ENCODE assay signal across 23 cellular contexts in genomic region chr14:41302776-41303175, GRCh38.
"Had no signal": no experiment of that assay in that cellular context is flagged by ENCODE, and none has a peak within 500 bp of the region (broad histone marks: within the 10 kb centered on the region; RNA-seq: fewer than 3 reads in every experiment).

No MANE protein-coding gene starts in this region.

- H3K27me3 ChIP-seq: cardiac muscle cell, esophagus muscularis mucosa, gastroesophageal sphincter, heart left ventricle, suprapubic skin had no signal

- H3K9me3 Mint-ChIP-seq: activated CD4-positive, alpha-beta memory T cell treated with anti-CD3 and anti-CD28 coated beads, Interleukin-2, amount 10 ng/mL, durations not matched to agents 7 days and 5 days; neural crest cell; stimulated activated naive CD8-positive, alpha-beta T cell treated with anti-CD3 and anti-CD28 coated beads, Interleukin-15, amount 100 ng/mL, for 72 hours; type B pancreatic cell had no signal

- H3K27ac ChIP-seq: cardiac muscle cell, esophagus muscularis mucosa, gastroesophageal sphincter, heart left ventricle, left ventricle myocardium inferior, prostate gland, skin epidermis, suprapubic skin had no signal

- DNase-seq: activated CD4-positive, alpha-beta memory T cell treated with anti-CD3 and anti-CD28 coated beads, Interleukin-2, amount 10 ng/mL, durations not matched to agents 7 days and 5 days; activated CD4-positive, alpha-beta T cell treated with anti-CD3 and anti-CD28 coated beads for 48 hours; activated CD4-positive, CD25-positive, alpha-beta regulatory T cell; activated CD8-positive, alpha-beta memory T cell treated with anti-CD3 and anti-CD28 coated beads, Interleukin-2, amount 10 ng/mL, durations not matched to agents 7 days and 5 days; amygdala; dermis blood vessel endothelial cell; effector memory CD4-positive, alpha-beta T cell; heart left ventricle; immature natural killer cell; kidney glomerular epithelial cell; left ventricle myocardium inferior; mammary epithelial cell; right cardiac atrium; stimulated activated naive CD8-positive, alpha-beta T cell treated with anti-CD3 and anti-CD28 coated beads, Interleukin-15, amount 100 ng/mL, for 72 hours had no signal

- H3K36me3 ChIP-seq: cardiac muscle cell, esophagus muscularis mucosa, gastroesophageal sphincter, heart left ventricle, left ventricle myocardium inferior, prostate gland, suprapubic skin had no signal

- H3K9me3 ChIP-seq: esophagus muscularis mucosa, gastroesophageal sphincter, left ventricle myocardium inferior, prostate gland, suprapubic skin had no signal

- H3K4me1 ChIP-seq: esophagus muscularis mucosa, gastroesophageal sphincter, heart left ventricle, left ventricle myocardium inferior, prostate gland, suprapubic skin had no signal

- H3K4me1 Mint-ChIP-seq: activated CD4-positive, alpha-beta memory T cell treated with anti-CD3 and anti-CD28 coated beads, Interleukin-2, amount 10 ng/mL, durations not matched to agents 7 days and 5 days; activated CD8-positive, alpha-beta memory T cell treated with anti-CD3 and anti-CD28 coated beads, Interleukin-2, amount 10 ng/mL, durations not matched to agents 7 days and 5 days; immature natural killer cell; stimulated activated naive CD8-positive, alpha-beta T cell treated with anti-CD3 and anti-CD28 coated beads, Interleukin-15, amount 100 ng/mL, for 72 hours had no signal

- H3K27ac Mint-ChIP-seq: activated CD4-positive, alpha-beta memory T cell treated with anti-CD3 and anti-CD28 coated beads, Interleukin-2, amount 10 ng/mL, durations not matched to agents 7 days and 5 days; activated CD8-positive, alpha-beta memory T cell treated with anti-CD3 and anti-CD28 coated beads, Interleukin-2, amount 10 ng/mL, durations not matched to agents 7 days and 5 days; activated naive CD8-positive, alpha-beta T cell; immature natural killer cell; stimulated activated naive CD8-positive, alpha-beta T cell treated with anti-CD3 and anti-CD28 coated beads, Interleukin-15, amount 100 ng/mL, for 72 hours; type B pancreatic cell had no signal

- H3K27me3 Mint-ChIP-seq: activated CD4-positive, alpha-beta memory T cell treated with anti-CD3 and anti-CD28 coated beads, Interleukin-2, amount 10 ng/mL, durations not matched to agents 7 days and 5 days; activated CD8-positive, alpha-beta memory T cell treated with anti-CD3 and anti-CD28 coated beads, Interleukin-2, amount 10 ng/mL, durations not matched to agents 7 days and 5 days; activated naive CD8-positive, alpha-beta T cell; stimulated activated naive CD8-positive, alpha-beta T cell treated with anti-CD3 and anti-CD28 coated beads, Interleukin-15, amount 100 ng/mL, for 72 hours; type B pancreatic cell had no signal

- H3K36me3 Mint-ChIP-seq: activated CD8-positive, alpha-beta memory T cell treated with anti-CD3 and anti-CD28 coated beads, Interleukin-2, amount 10 ng/mL, durations not matched to agents 7 days and 5 days; activated naive CD8-positive, alpha-beta T cell; type B pancreatic cell had no signal

- H3K4me3 Mint-ChIP-seq: activated CD4-positive, alpha-beta memory T cell treated with anti-CD3 and anti-CD28 coated beads, Interleukin-2, amount 10 ng/mL, durations not matched to agents 7 days and 5 days; activated CD8-positive, alpha-beta memory T cell treated with anti-CD3 and anti-CD28 coated beads, Interleukin-2, amount 10 ng/mL, durations not matched to agents 7 days and 5 days; activated naive CD8-positive, alpha-beta T cell; immature natural killer cell; neural crest cell; stimulated activated naive CD8-positive, alpha-beta T cell treated with anti-CD3 and anti-CD28 coated beads, Interleukin-15, amount 100 ng/mL, for 72 hours; type B pancreatic cell had no signal

- H3K4me3 ChIP-seq: cardiac muscle cell, esophagus muscularis mucosa, gastroesophageal sphincter, heart left ventricle, left ventricle myocardium inferior, prostate gland, skin epidermis, suprapubic skin had no signal

- ATAC-seq: activated CD8-positive, alpha-beta memory T cell treated with anti-CD3 and anti-CD28 coated beads, Interleukin-2, amount 10 ng/mL, durations not matched to agents 7 days and 5 days; gastroesophageal sphincter; heart left ventricle; right cardiac atrium; stimulated activated naive CD8-positive, alpha-beta T cell treated with anti-CD3 and anti-CD28 coated beads, Interleukin-15, amount 100 ng/mL, for 72 hours had no signal
